In genomic region chr12:132222096-132222807, GRCh38 we compare ENCODE assay signal across 10 cellular contexts.
DNase-seq lines count a peak whose midpoint lies in the region; ATAC-seq and TF ChIP-seq lines count a peak whose summit lies in the region.
"Had no signal": no experiment of that assay in that cellular context is flagged by ENCODE, and none has a peak within 500 bp of the region (broad histone marks: within the 10 kb centered on the region; RNA-seq: fewer than 3 reads in every experiment).

No MANE protein-coding gene starts in this region.

- H3K27ac Mint-ChIP-seq in CD4-positive, alpha-beta memory T cell = peak overlapping the region in 5 of 7 donors; percentile 46 to 89 (median 66)
- H3K27ac Mint-ChIP-seq in IgD-negative memory B cell = peak overlapping the region in 2 of 3 donors; percentile 12 to 45
- H3K27ac Mint-ChIP-seq in T-helper 17 cell = no peak overlapping the region

- H3K9me3 ChIP-seq in CD4-positive, alpha-beta memory T cell (ENCODE audit: control insufficient read depth in 1 of 2, low read length in 2 of 2) = no peaks in the 10 kb centered on the region
- no peaks in the 10 kb centered on the region for H3K9me3 ChIP-seq in T-helper 17 cell (ENCODE audit: control insufficient read depth, low read length, poor library complexity, severe bottlenecking)
- H3K9me3 ChIP-seq: breast epithelium had no signal

- H3K27me3 Mint-ChIP-seq in CD4-positive, alpha-beta memory T cell = peaks cover 3 to 6% of the 10 kb centered on the region in 2 donors
- H3K27me3 Mint-ChIP-seq in IgD-negative memory B cell (peaks cover 9% of the 10 kb centered on the region), T-helper 17 cell (peaks cover 9% of the 10 kb centered on the region)

- intact Hi-C loops in CD4-positive, alpha-beta memory T cell (cut with micrococcal nuclease) = no loop called here

- POLR2A ChIA-PET in CD4-positive, alpha-beta memory T cell (lab: Charles Lee; ENCODE audit: partially characterized antibody) = interaction anchor here (0.6 to 1.1 kb wide), 2 partner anchors 31 to 68 kb away, joined by 3 read pairs; no protein-coding TSS in a partner anchor

- H3K9me3 Mint-ChIP-seq in CD4-positive, alpha-beta memory T cell = no peaks in the 10 kb centered on the region
- H3K9me3 Mint-ChIP-seq in IgD-negative memory B cell = peaks cover 0 to 5% (median 0%) of the 10 kb centered on the region in 3 donors

- no peaks in the 10 kb centered on the region for H3K36me3 Mint-ChIP-seq in CD4-positive, alpha-beta memory T cell
- H3K36me3 Mint-ChIP-seq in IgD-negative memory B cell = no peaks in the 10 kb centered on the region
- peaks cover 2% of the 10 kb centered on the region for H3K36me3 Mint-ChIP-seq in T-helper 17 cell (ENCODE audit: low read depth)

- peak; percentile 40 to 57 (median 52) for DNase-seq in CD4-positive, alpha-beta memory T cell
- DNase-seq in T-helper 17 cell (peak in 1 of 3 donors; percentile 29), choroid plexus epithelial cell (ENCODE audit: low read depth) (peak; percentile 11), NCI-H82 (lab: John Stamatoyannopoulos, UW) (no peak), mucosa of gallbladder (ENCODE audit: low spot score) (no peak)
- peak; percentile 5 to 9 for DNase-seq in stimulated activated CD4-positive, alpha-beta T cell treated with anti-CD3 and anti-CD28 coated beads, Interleukin-1b, Interleukin-23, amount 100 ng/mL, for 4 hours (ENCODE audit: low read depth in 2 of 2)

- peaks cover 14% of the 10 kb centered on the region for H3K4me1 ChIP-seq in CD4-positive, alpha-beta memory T cell (ENCODE audit: insufficient read depth, low read length)
- H3K4me1 ChIP-seq: breast epithelium had no signal

- TF ChIP-seq CTCF in choroid plexus epithelial cell (conservative IDR thresholded peaks at IDR 0.05; ENCODE audit: low read depth, low read length) = no peak

- peak; percentile 77 for ATAC-seq in T-helper 17 cell
- ATAC-seq in GM21528 (IDR thresholded peaks at IDR 0.05; ENCODE audit: low FRiP score, unreplicated experiment) = no peak

- peak overlapping the region; percentile 31 to 79 (median 65) for H3K4me3 Mint-ChIP-seq in CD4-positive, alpha-beta memory T cell
- H3K4me3 Mint-ChIP-seq in IgD-negative memory B cell = peak overlapping the region; percentile 5 to 85 (median 51)
- peak overlapping the region; percentile 80 for H3K4me3 Mint-ChIP-seq in T-helper 17 cell

- peak overlapping the region in 1 of 2 donors; percentile 35 for H3K4me3 ChIP-seq in CD4-positive, alpha-beta memory T cell (ENCODE audit: low read length in 2 of 2)
- no peak overlapping the region for H3K4me3 ChIP-seq in choroid plexus epithelial cell (ENCODE audit: low read depth, low read length)
- H3K4me3 ChIP-seq: breast epithelium, skin epidermis had no signal

- H3K27ac ChIP-seq in CD4-positive, alpha-beta memory T cell (ENCODE audit: low read depth, low read length) = no peak overlapping the region
- H3K27ac ChIP-seq: breast epithelium, skin epidermis had no signal

- H3K4me1 Mint-ChIP-seq in CD4-positive, alpha-beta memory T cell = peaks cover 7 to 15% (median 8%) of the 10 kb centered on the region in 4 donors
- H3K4me1 Mint-ChIP-seq in IgD-negative memory B cell (peaks cover 6 to 13% (median 7%) of the 10 kb centered on the region in 3 donors), T-helper 17 cell (peaks cover 9% of the 10 kb centered on the region)

- H3K27me3 ChIP-seq in CD4-positive, alpha-beta memory T cell (ENCODE audit: insufficient read depth, low read length) = no peaks in the 10 kb centered on the region

- CTCF ChIA-PET in CD4-positive, alpha-beta memory T cell (lab: Charles Lee; ENCODE audit: partially characterized antibody) = interaction anchor here (1.4 to 2.3 kb wide), 3 partner anchors 59 to 68 kb away, joined by 3 to 12 read pairs (median 3); no protein-coding TSS in a partner anchor

- no peaks in the 10 kb centered on the region for H3K36me3 ChIP-seq in CD4-positive, alpha-beta memory T cell (ENCODE audit: insufficient read depth, low read length)
- H3K36me3 ChIP-seq: breast epithelium had no signal

Comparison
In these comparisons a context has a peak if more than half of its experiments do, and no peak if none do; other contexts are left out.
1. DNase-seq: peak in CD4-positive, alpha-beta memory T cell (5 of 5), choroid plexus epithelial cell (single experiment) and stimulated activated CD4-positive, alpha-beta T cell treated with anti-CD3 and anti-CD28 coated beads, Interleukin-1b, Interleukin-23, amount 100 ng/mL, for 4 hours (2 of 2); none in NCI-H82 (single experiment) and mucosa of gallbladder (single experiment).
2. Peak in every context shown above with its lines, with median percentiles within 50 percentile points of each other: H3K4me3 Mint-ChIP-seq.